Comparison of ENCODE assay signal across 30 cellular contexts in genomic region chr18:22238681-22239080, GRCh38.
"Had no signal": no experiment of that assay in that cellular context is flagged by ENCODE, and none has a peak within 500 bp of the region (broad histone marks: within the 10 kb centered on the region; RNA-seq: fewer than 3 reads in every experiment).

No MANE protein-coding gene starts in this region.

- H3K4me1 ChIP-seq: left lung, lower lobe of right lung, pancreas, prostate gland, testis, thyroid gland, upper lobe of right lung had no signal

- H3K4me1 Mint-ChIP-seq: naive B cell; nephron; neural crest cell; stimulated activated naive B cell treated with anti-CD40 and anti-IgM and Interleukin-4, amounts not matched to agents 10 μg/mL and 1 μg/mL and 100 μg/mL, for 72 hours had no signal

- DNase-seq: kidney; left colon; left lung; lower lobe of right lung; mammary epithelial cell; mesenchymal stem cell; naive B cell; nucleus accumbens; pancreas; posterior cingulate gyrus; retina; right cardiac atrium; stimulated activated CD4-positive, alpha-beta T cell treated with anti-CD3 and anti-CD28 coated beads, Interleukin-12 subunit alpha, Interleukin-12 subunit beta, amount 100 ng/mL, for 4 hours; stimulated activated CD4-positive, alpha-beta T cell treated with anti-CD3 and anti-CD28 coated beads, Interleukin-15, amount 100 ng/mL, for 24 hours; stimulated activated CD4-positive, alpha-beta T cell treated with anti-CD3 and anti-CD28 coated beads, Interleukin-2, amount 100 ng/mL, for 24 hours; stimulated activated CD4-positive, alpha-beta T cell treated with anti-CD3 and anti-CD28 coated beads, Interleukin-4, amount 100 ng/mL, for 1 hour; stimulated activated naive B cell treated with anti-CD40 and anti-IgM and Interleukin-4, amounts not matched to agents 10 μg/mL and 1 μg/mL and 100 μg/mL, for 72 hours; stimulated activated naive CD8-positive, alpha-beta T cell treated with anti-CD3 and anti-CD28 coated beads, Interleukin-15, Interleukin-2, amounts not matched to agents 100 U/mL and 50 U/mL, for 24 hours; stomach; testis; thyroid gland; transverse colon; upper lobe of right lung had no signal

- H3K27me3 Mint-ChIP-seq: naive B cell; stimulated activated naive B cell treated with anti-CD40 and anti-IgM and Interleukin-4, amounts not matched to agents 10 μg/mL and 1 μg/mL and 100 μg/mL, for 72 hours had no signal

- ATAC-seq: left colon; left lung; pancreas; sciatic nerve; stimulated activated naive B cell treated with anti-CD40 and anti-IgM and Interleukin-4, amounts not matched to agents 10 μg/mL and 1 μg/mL and 100 μg/mL, for 72 hours; stimulated activated naive CD8-positive, alpha-beta T cell treated with anti-CD3 and anti-CD28 coated beads, Interleukin-15, Interleukin-2, amounts not matched to agents 100 U/mL and 50 U/mL, for 24 hours had no signal

- H3K27me3 ChIP-seq: hepatocyte, left lung, pancreas, stomach, testis, thyroid gland, transverse colon, upper lobe of right lung had no signal

- H3K4me3 Mint-ChIP-seq: mesothelial cell of epicardium; naive B cell; nephron; neural crest cell; stimulated activated naive B cell treated with anti-CD40 and anti-IgM and Interleukin-4, amounts not matched to agents 10 μg/mL and 1 μg/mL and 100 μg/mL, for 72 hours had no signal

- H3K27ac Mint-ChIP-seq: mesothelial cell of epicardium; naive B cell; nephron; stimulated activated naive B cell treated with anti-CD40 and anti-IgM and Interleukin-4, amounts not matched to agents 10 μg/mL and 1 μg/mL and 100 μg/mL, for 72 hours had no signal

- H3K9me3 ChIP-seq: left lung, lower lobe of right lung, pancreas, prostate gland, stomach, testis, thyroid gland, transverse colon, upper lobe of right lung had no signal

- H3K4me3 ChIP-seq: hepatocyte, left lung, lower lobe of right lung, pancreas, prostate gland, skin epidermis, stomach, testis, thyroid gland, transverse colon, upper lobe of right lung had no signal

- H3K36me3 ChIP-seq: left lung, lower lobe of right lung, pancreas, prostate gland, stomach, thyroid gland, transverse colon, upper lobe of right lung had no signal

- H3K9me3 Mint-ChIP-seq: nephron had no signal

- H3K36me3 Mint-ChIP-seq: mesothelial cell of epicardium; naive B cell; stimulated activated naive B cell treated with anti-CD40 and anti-IgM and Interleukin-4, amounts not matched to agents 10 μg/mL and 1 μg/mL and 100 μg/mL, for 72 hours had no signal
